In the genomic region with DNA sequence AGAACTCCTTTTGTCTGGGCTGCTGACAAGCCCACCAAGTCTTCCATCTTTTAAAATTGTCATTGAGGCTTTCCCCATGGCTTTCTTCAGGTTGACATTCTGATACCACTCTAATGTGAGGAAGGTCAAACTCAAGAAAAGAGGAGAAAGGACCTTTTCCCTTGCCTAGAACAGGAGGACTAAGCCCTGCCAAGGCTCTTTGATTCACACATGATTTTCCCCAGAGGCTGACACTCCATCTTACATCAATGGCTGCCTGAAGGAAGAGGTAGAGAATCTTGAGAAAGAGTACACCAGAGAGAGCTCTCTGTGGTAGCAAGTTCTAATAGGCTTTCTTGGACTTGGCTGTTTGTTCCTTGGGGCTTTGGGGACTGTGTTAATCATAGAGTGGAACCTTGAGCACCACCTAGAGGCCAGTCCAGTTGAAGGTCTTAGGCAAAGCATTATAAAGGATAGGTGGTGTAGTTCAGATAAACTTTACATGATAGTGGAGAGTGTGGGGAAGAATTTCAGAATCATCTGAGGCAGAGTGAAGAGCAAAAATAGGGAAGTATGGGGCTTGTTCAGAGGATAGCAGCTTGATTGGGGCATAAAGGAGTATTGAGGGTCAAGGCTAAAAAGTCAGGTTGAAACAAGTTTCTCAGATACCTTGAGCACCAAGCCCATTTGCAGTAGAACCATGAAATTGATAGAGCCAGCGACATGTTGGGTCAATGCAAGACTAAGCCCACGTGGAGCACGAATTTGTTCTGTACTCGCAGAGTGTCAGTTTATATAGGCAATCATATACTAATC, we compare ENCODE assay signal across 8 cellular contexts. TPM values are rescaled to one million over a fixed set of nuclear protein-coding genes. Genes with fewer than 3 reads are reported as not detected.
DNase-seq lines count a peak whose midpoint lies in the region; ATAC-seq and TF ChIP-seq lines count a peak whose summit lies in the region.

No MANE protein-coding gene starts in this region.

- peak; percentile 68 for ATAC-seq in GM18870 (IDR thresholded peaks at IDR 0.05; ENCODE audit: unreplicated experiment)
- peak; percentile 90 for ATAC-seq in HG03442 (IDR thresholded peaks at IDR 0.05; ENCODE audit: unreplicated experiment)
- peak; percentile 86 for ATAC-seq in omental fat pad (ENCODE audit: low FRiP score)

- peaks cover 62% of the 10 kb centered on the region for H3K36me3 Mint-ChIP-seq in activated T-cell treated with anti-CD3 and anti-CD28 coated beads, Interleukin-2, amount 50 U/mL, for 24 hours (ENCODE audit: low read depth)
- H3K36me3 Mint-ChIP-seq in type B pancreatic cell = peaks cover 13% of the 10 kb centered on the region

- H4K20me1 ChIP-seq in OCI-LY7 (ENCODE audit: insufficient read depth, low read length) = no peaks in the 10 kb centered on the region

- no peaks in the 10 kb centered on the region for H3K4me1 ChIP-seq in OCI-LY7 (ENCODE audit: insufficient read depth, low read length, poor library complexity, severe bottlenecking)

- H3K36me3 ChIP-seq in OCI-LY7 (ENCODE audit: insufficient read depth, low read length) = peaks cover 37% of the 10 kb centered on the region

- peaks cover 10% of the 10 kb centered on the region for H3K4me1 Mint-ChIP-seq in activated T-cell treated with anti-CD3 and anti-CD28 coated beads, Interleukin-2, amount 50 U/mL, for 24 hours (ENCODE audit: low read depth)
- no peaks in the 10 kb centered on the region for H3K4me1 Mint-ChIP-seq in type B pancreatic cell (ENCODE audit: unreplicated experiment)

- H3K27ac Mint-ChIP-seq in activated T-cell treated with anti-CD3 and anti-CD28 coated beads, Interleukin-2, amount 50 U/mL, for 24 hours = no peak overlapping the region
- H3K27ac Mint-ChIP-seq in type B pancreatic cell = no peak overlapping the region

- H3K4me2 ChIP-seq in OCI-LY7 (ENCODE audit: low read length) = no peak overlapping the region

- H3K4me3 Mint-ChIP-seq in activated T-cell treated with anti-CD3 and anti-CD28 coated beads, Interleukin-2, amount 50 U/mL, for 24 hours = no peak overlapping the region
- no peak overlapping the region for H3K4me3 Mint-ChIP-seq in type B pancreatic cell

- no peak overlapping the region for H3K27ac ChIP-seq in OCI-LY7 (ENCODE audit: low read depth, low read length, poor library complexity, severe bottlenecking)

- intact Hi-C loops in OCI-LY7 (cut with micrococcal nuclease; ENCODE audit: unreplicated experiment) = loop anchor here (2.0 kb wide), 1 partner anchor 35 kb away; no protein-coding TSS in a partner anchor

- POLR2A ChIA-PET in OCI-LY7 (lab: Charles Lee) = interaction anchor here (1.1 kb wide), 1 partner anchor 133 kb away, joined by 6 read pairs; a partner anchor contains a TSS

- no peaks in the 10 kb centered on the region for H3K9me2 ChIP-seq in OCI-LY7 (ENCODE audit: insufficient read depth, low read length)

- H3K9me3 Mint-ChIP-seq in activated T-cell treated with anti-CD3 and anti-CD28 coated beads, Interleukin-2, amount 50 U/mL, for 24 hours = no peaks in the 10 kb centered on the region
- no peaks in the 10 kb centered on the region for H3K9me3 Mint-ChIP-seq in type B pancreatic cell

- BruUV-seq in OCI-LY7 (replicated peaks; lab: Mats Ljungman, UMichigan) = no TSS peak

- H3K4me3 ChIP-seq in OCI-LY7 (ENCODE audit: low read depth, low read length, poor library complexity, severe bottlenecking) = no peak overlapping the region
- no peak overlapping the region for H3K4me3 ChIP-seq in fibroblast of the aortic adventitia (ENCODE audit: low read depth, low read length)

- H2AFZ ChIP-seq in OCI-LY7 (ENCODE audit: low read length) = no peak overlapping the region

- H3K79me2 ChIP-seq in OCI-LY7 (ENCODE audit: insufficient read depth, low read depth, low read length) = no peaks in the 10 kb centered on the region

- CTCF ChIA-PET in OCI-LY7 (lab: Charles Lee; ENCODE audit: unreplicated experiment) = no interaction called here

- no peaks in the 10 kb centered on the region for H3K9me3 ChIP-seq in OCI-LY7 (ENCODE audit: low read length)

- no peaks in the 10 kb centered on the region for H3K27me3 Mint-ChIP-seq in activated T-cell treated with anti-CD3 and anti-CD28 coated beads, Interleukin-2, amount 50 U/mL, for 24 hours
- no peaks in the 10 kb centered on the region for H3K27me3 Mint-ChIP-seq in type B pancreatic cell

- DNase-seq in Ammon's horn (ENCODE audit: low spot score) = peak; percentile 79
- DNase-seq in OCI-LY7 (ENCODE audit: low spot score) = peak; percentile 73
- DNase-seq in activated T-cell treated with anti-CD3 and anti-CD28 coated beads, Interleukin-2, amount 50 U/mL, for 24 hours = peak; percentile 46
- DNase-seq in fibroblast of the aortic adventitia (ENCODE audit: low read depth) = peak; percentile 81
- DNase-seq in omental fat pad (ENCODE audit: low spot score) = peak; percentile 68
- DNase-seq in type B pancreatic cell (ENCODE audit: extremely low spot score, unreplicated experiment) = no peak

- TF ChIP-seq CTCF in OCI-LY7 (conservative IDR thresholded peaks at IDR 0.05; ENCODE audit: low read length) (peak; percentile 92), fibroblast of the aortic adventitia (IDR thresholded peaks at IDR 0.05; ENCODE audit: insufficient read depth, low read length) (peak; percentile 80), omental fat pad (IDR thresholded peaks at IDR 0.05) (no peak), type B pancreatic cell (conservative IDR thresholded peaks at IDR 0.05) (peak; percentile 88)

RNA-seq across cellular contexts. Expression of a gene that starts 36.7 kb away (rescaled TPM):
- total RNA-seq in OCI-LY7 (2014; rRNA removed; shearing (Covaris generic)) = 15.4 and 18.7 TPM in 2 replicates
- 33.1 and 37.4 TPM in 2 replicates for total RNA-seq in OCI-LY7 (2022)
- total RNA-seq in fibroblast of the aortic adventitia (ENCODE audit: low replicate concordance) = 36.3 and 71.4 TPM in 2 replicates
- 10 to 100 TPM; 60.4 to 73.6 (median 64.6) TPM for total RNA-seq in omental fat pad
- 57.7 and 59.3 TPM in 2 replicates for total RNA-seq in type B pancreatic cell (ENCODE audit: low replicate concordance)

Comparison
In these comparisons a context has a peak if more than half of its experiments do, and no peak if none do; other contexts are left out.
1. CTCF ChIP-seq: peak in OCI-LY7 (single experiment), fibroblast of the aortic adventitia (single experiment) and type B pancreatic cell (single experiment); none in omental fat pad (0 of 3).
2. Peak in every context shown above with its lines, with median percentiles within 50 percentile points of each other: ATAC-seq.